In the genomic region with DNA sequence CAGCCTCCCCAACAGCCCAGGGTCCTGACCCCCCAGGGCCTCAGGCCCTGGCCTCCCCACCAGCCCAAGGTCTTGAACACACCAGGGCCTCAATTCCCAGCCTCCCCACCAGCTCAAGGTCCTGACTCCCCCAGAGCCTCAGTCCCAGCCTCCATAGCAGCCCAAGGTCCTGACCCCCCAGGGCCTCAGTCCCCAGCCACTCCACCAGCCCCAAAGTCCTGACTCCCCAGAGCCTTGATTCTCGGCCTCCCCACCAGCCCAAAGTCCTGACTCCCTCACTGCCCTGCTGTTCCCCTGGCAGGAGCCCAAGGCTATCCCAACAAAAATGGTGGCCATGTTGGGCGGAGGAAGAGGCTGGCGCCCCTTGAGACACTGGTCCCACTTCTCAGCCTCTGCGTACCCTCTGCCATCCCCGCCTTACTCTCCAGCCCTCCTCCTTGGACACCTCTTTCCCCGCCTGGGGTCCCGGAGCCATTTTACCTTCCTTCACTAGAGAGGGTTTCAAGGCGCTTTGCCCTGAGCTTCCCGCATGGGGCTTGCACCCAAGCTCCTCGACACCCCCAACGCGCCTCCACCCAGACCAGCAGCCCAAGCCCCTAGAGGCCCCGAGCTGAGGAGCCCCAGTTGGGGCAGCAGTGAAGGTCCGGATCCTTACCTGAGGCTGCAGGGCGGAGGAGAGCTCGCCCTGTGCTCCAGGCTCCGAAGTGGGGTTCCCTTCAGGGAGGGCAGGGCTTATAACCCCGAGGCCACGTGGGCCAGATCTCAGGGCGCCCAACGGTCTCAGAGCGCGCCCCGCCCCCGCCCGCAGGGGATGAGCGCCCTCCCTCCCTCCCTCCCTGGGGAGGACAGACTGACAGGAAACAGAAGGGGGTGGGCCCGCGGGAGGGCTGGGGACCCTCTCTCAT, we compare ENCODE assay signal across 8 cellular contexts. TPM values are rescaled to one million over a fixed set of nuclear protein-coding genes. Genes with fewer than 3 reads are reported as not detected.
DNase-seq lines count a peak whose midpoint lies in the region; ATAC-seq and TF ChIP-seq lines count a peak whose summit lies in the region.

No MANE protein-coding gene starts in this region.

- no peak overlapping the region for H4K5ac ChIP-seq in H9 (ENCODE audit: insufficient read length, low read depth, low read length)

- H3K27me3 Mint-ChIP-seq in H9 (ENCODE audit: low read depth) (peaks cover 11% of the 10 kb centered on the region), neural progenitor cell (ENCODE audit: insufficient read depth, low read depth) (peaks cover 10% of the 10 kb centered on the region)
- H3K27me3 Mint-ChIP-seq in activated naive CD8-positive, alpha-beta T cell treated with anti-CD3 and anti-CD28 coated beads, Interleukin-2, amount 10 ng/mL, durations not matched to agents 7 days and 5 days: no peaks in the 10 kb centered on the region
- no peaks in the 10 kb centered on the region for H3K27me3 Mint-ChIP-seq in stimulated activated naive CD8-positive, alpha-beta T cell treated with anti-CD3 and anti-CD28 coated beads, Interleukin-15, Interleukin-2, amounts not matched to agents 100 ng/mL and 50 ng/mL, for 24 hours

- no peak overlapping the region for H2BK15ac ChIP-seq in H9 (ENCODE audit: low read depth, low read length)

- H3K79me1 ChIP-seq in H9 (ENCODE audit: insufficient read depth, low read depth, low read length, poor library complexity, severe bottlenecking): no peaks in the 10 kb centered on the region

- H2BK120ac ChIP-seq in H9 (ENCODE audit: low read depth, low read length, poor library complexity, severe bottlenecking): no peak overlapping the region

- H3K9ac ChIP-seq in H9 (ENCODE audit: extremely low read depth, insufficient read length, low read length): no peak overlapping the region
- no peak overlapping the region for H3K9ac ChIP-seq in neural progenitor cell

- peak overlapping the region; percentile 2 for H3K18ac ChIP-seq in H9 (ENCODE audit: insufficient read length, low read depth, low read length)

- H3K23me2 ChIP-seq in H9 (ENCODE audit: insufficient read length, low read depth, low read length, poor library complexity, severe bottlenecking): no peaks in the 10 kb centered on the region

- H2AK5ac ChIP-seq in H9 (ENCODE audit: insufficient read length, low read length): no peak overlapping the region

- H3K4me1 Mint-ChIP-seq in H9: peaks cover 38 to 51% of the 10 kb centered on the region in 2 experiments
- peaks cover 55% of the 10 kb centered on the region for H3K4me1 Mint-ChIP-seq in activated naive CD8-positive, alpha-beta T cell treated with anti-CD3 and anti-CD28 coated beads, Interleukin-2, amount 10 ng/mL, durations not matched to agents 7 days and 5 days
- H3K4me1 Mint-ChIP-seq in stimulated activated naive CD8-positive, alpha-beta T cell treated with anti-CD3 and anti-CD28 coated beads, Interleukin-15, Interleukin-2, amounts not matched to agents 100 ng/mL and 50 ng/mL, for 24 hours (ENCODE audit: low read depth): peaks cover 78% of the 10 kb centered on the region
- peaks cover 43% of the 10 kb centered on the region for H3K4me1 Mint-ChIP-seq in neural progenitor cell

- no peaks in the 10 kb centered on the region for H3K27me3 ChIP-seq in H9 (ENCODE audit: insufficient read depth, low read length)
- H3K27me3 ChIP-seq in muscle layer of duodenum (ENCODE audit: low read depth, low read length): no peaks in the 10 kb centered on the region
- peaks cover 23% of the 10 kb centered on the region for H3K27me3 ChIP-seq in HAP-1 (ENCODE audit: low read depth)
- no peaks in the 10 kb centered on the region for H3K27me3 ChIP-seq in neural progenitor cell

- H3K9me3 Mint-ChIP-seq in H9 (no peaks in the 10 kb centered on the region), neural progenitor cell (peaks cover 2% of the 10 kb centered on the region)
- no peaks in the 10 kb centered on the region for H3K9me3 Mint-ChIP-seq in activated naive CD8-positive, alpha-beta T cell treated with anti-CD3 and anti-CD28 coated beads, Interleukin-2, amount 10 ng/mL, durations not matched to agents 7 days and 5 days
- no peaks in the 10 kb centered on the region for H3K9me3 Mint-ChIP-seq in stimulated activated naive CD8-positive, alpha-beta T cell treated with anti-CD3 and anti-CD28 coated beads, Interleukin-15, Interleukin-2, amounts not matched to agents 100 ng/mL and 50 ng/mL, for 24 hours

- no peaks in the 10 kb centered on the region for H3K9me3 ChIP-seq in H9 (ENCODE audit: control insufficient read depth, low read depth, low read length)
- no peaks in the 10 kb centered on the region for H3K9me3 ChIP-seq in muscle layer of duodenum (ENCODE audit: control insufficient read depth in 1 of 2, low read length in 2 of 2)
- no peaks in the 10 kb centered on the region for H3K9me3 ChIP-seq in HAP-1
- no peaks in the 10 kb centered on the region for H3K9me3 ChIP-seq in neural progenitor cell (ENCODE audit: low read depth)

- H3K4me3 ChIP-seq in muscle layer of duodenum (ENCODE audit: low read depth in 1 of 2, low read length in 2 of 2) (peak overlapping the region; percentile 65), HAP-1 (no peak overlapping the region), neural progenitor cell (no peak overlapping the region)

- H4K20me1 ChIP-seq in H9 (ENCODE audit: control insufficient read depth, insufficient read depth, insufficient read length): no peaks in the 10 kb centered on the region
- no peaks in the 10 kb centered on the region for H4K20me1 ChIP-seq in neural progenitor cell (ENCODE audit: low read depth)

- H2AFZ ChIP-seq in H9 (ENCODE audit: low read length) (no peak overlapping the region), neural progenitor cell (replicated peaks) (no peak overlapping the region)

- POLR2A ChIA-PET in activated naive CD8-positive, alpha-beta T cell treated with anti-CD3 and anti-CD28 coated beads, Interleukin-2, amount 10 ng/mL, durations not matched to agents 7 days and 5 days (lab: Charles Lee): interaction anchor here (0.7 to 25.9 kb wide), 12 partner anchors 6 to 250 kb away, joined by 3 to 2283 read pairs (median 4); a partner anchor contains a TSS

- in situ Hi-C loops in HAP-1 (cut with MboI; ENCODE audit: low sequenced_read_pairs): no loop called here

- peak overlapping the region; percentile 17; the same call in 1 of the 2 replicates for H3K14ac ChIP-seq in H9 (ENCODE audit: insufficient read depth, low read length)

- H3K27ac Mint-ChIP-seq in H9 (peak overlapping the region in 2 of 3 experiments; percentile 28 to 87; a peak in 2 of 7 replicates), neural progenitor cell (no peak overlapping the region)
- H3K27ac Mint-ChIP-seq in activated naive CD8-positive, alpha-beta T cell treated with anti-CD3 and anti-CD28 coated beads, Interleukin-2, amount 10 ng/mL, durations not matched to agents 7 days and 5 days: peak overlapping the region; percentile 97
- peak overlapping the region; percentile 99 for H3K27ac Mint-ChIP-seq in stimulated activated naive CD8-positive, alpha-beta T cell treated with anti-CD3 and anti-CD28 coated beads, Interleukin-15, Interleukin-2, amounts not matched to agents 100 ng/mL and 50 ng/mL, for 24 hours

- H3K23ac ChIP-seq in H9 (ENCODE audit: insufficient read length, low read depth, low read length): no peak overlapping the region

- no peak overlapping the region for H3T11ph ChIP-seq in H9 (ENCODE audit: low read length)

- peak overlapping the region; percentile 21 for H4K91ac ChIP-seq in H9 (ENCODE audit: insufficient read length, low read depth, low read length)

- no peaks in the 10 kb centered on the region for H3K36me3 Mint-ChIP-seq in H9 (ENCODE audit: insufficient read depth in 1 of 3, low read depth in 3 of 3)
- H3K36me3 Mint-ChIP-seq in activated naive CD8-positive, alpha-beta T cell treated with anti-CD3 and anti-CD28 coated beads, Interleukin-2, amount 10 ng/mL, durations not matched to agents 7 days and 5 days: peaks cover 48% of the 10 kb centered on the region
- H3K36me3 Mint-ChIP-seq in stimulated activated naive CD8-positive, alpha-beta T cell treated with anti-CD3 and anti-CD28 coated beads, Interleukin-15, Interleukin-2, amounts not matched to agents 100 ng/mL and 50 ng/mL, for 24 hours (ENCODE audit: low read depth): peaks cover 43% of the 10 kb centered on the region
- H3K36me3 Mint-ChIP-seq in neural progenitor cell: no peaks in the 10 kb centered on the region

- H3K4me3 Mint-ChIP-seq in H9 (no peak overlapping the region), neural progenitor cell (no peak overlapping the region)
- H3K4me3 Mint-ChIP-seq in activated naive CD8-positive, alpha-beta T cell treated with anti-CD3 and anti-CD28 coated beads, Interleukin-2, amount 10 ng/mL, durations not matched to agents 7 days and 5 days: peak overlapping the region; percentile 93
- H3K4me3 Mint-ChIP-seq in stimulated activated naive CD8-positive, alpha-beta T cell treated with anti-CD3 and anti-CD28 coated beads, Interleukin-15, Interleukin-2, amounts not matched to agents 100 ng/mL and 50 ng/mL, for 24 hours: peak overlapping the region; percentile 92

- H3K27ac ChIP-seq in H9 (ENCODE audit: insufficient read length, low read depth, low read length) (no peak overlapping the region), muscle layer of duodenum (ENCODE audit: low read length) (peak overlapping the region; percentile 69), neural progenitor cell (no peak overlapping the region)

- no CpG with 5 or more reads among the region's 29 CpGs for WGBS in H9 (ENCODE audit: extremely low coverage, insufficient read length, low lambda C conversion rate)

- H3K4me1 ChIP-seq in H9 (ENCODE audit: insufficient read depth, low read length): peaks cover 6% of the 10 kb centered on the region; the same call in 1 of the 2 replicates
- peaks cover 17% of the 10 kb centered on the region in 2 donors for H3K4me1 ChIP-seq in muscle layer of duodenum (ENCODE audit: control insufficient read depth in 1 of 2, insufficient read depth in 2 of 2, low read length in 2 of 2)
- H3K4me1 ChIP-seq in HAP-1: no peaks in the 10 kb centered on the region
- H3K4me1 ChIP-seq in neural progenitor cell: peaks cover 16% of the 10 kb centered on the region

- no peak overlapping the region for H3K4me2 ChIP-seq in H9 (ENCODE audit: insufficient read depth, insufficient read length, low read length)
- H3K4me2 ChIP-seq in neural progenitor cell: no peak overlapping the region

- peak; percentile 14 for ATAC-seq in activated naive CD8-positive, alpha-beta T cell treated with anti-CD3 and anti-CD28 coated beads, Interleukin-2, amount 10 ng/mL, durations not matched to agents 7 days and 5 days (ENCODE audit: low read depth)

- H3K36me3 ChIP-seq in muscle layer of duodenum (ENCODE audit: control insufficient read depth in 1 of 2, insufficient read depth in 2 of 2, low read length in 2 of 2) (no peaks in the 10 kb centered on the region), HAP-1 (replicated peaks) (no peaks in the 10 kb centered on the region), neural progenitor cell (no peaks in the 10 kb centered on the region)

- no peak overlapping the region for H3K56ac ChIP-seq in H9 (ENCODE audit: insufficient read length, low read depth, low read length)

- H2BK5ac ChIP-seq in H9 (ENCODE audit: insufficient read length, low read length): no peak overlapping the region

- H3K79me2 ChIP-seq in H9 (ENCODE audit: insufficient read depth, low read length) (no peaks in the 10 kb centered on the region), neural progenitor cell (ENCODE audit: low read depth) (no peaks in the 10 kb centered on the region)

- peak overlapping the region; percentile 26 for H2BK12ac ChIP-seq in H9 (ENCODE audit: insufficient read length, low read depth, low read length)

- TF ChIP-seq CTCF in H9 (conservative IDR thresholded peaks at IDR 0.05) (no peak), neural progenitor cell (IDR thresholded peaks at IDR 0.05) (no peak)

- H4K8ac ChIP-seq in H9 (replicated peaks; ENCODE audit: insufficient read length, low read depth, low read length): no peak overlapping the region

- DNase-seq in H9 (peak; percentile 33), T-helper 1 cell (peak; percentile 74 to 98 (median 78)), HAP-1 (ENCODE audit: low spot score in 2 of 2) (no peak), neural progenitor cell (ENCODE audit: low spot score) (no peak), occipital lobe (lab: John Stamatoyannopoulos, UW) (no peak)
- DNase-seq in activated naive CD8-positive, alpha-beta T cell treated with anti-CD3 and anti-CD28 coated beads, Interleukin-2, amount 10 ng/mL, durations not matched to agents 7 days and 5 days: peak; percentile 96

- peak overlapping the region; percentile 62 for H2BK20ac ChIP-seq in H9 (ENCODE audit: low read depth, low read length, poor library complexity, severe bottlenecking)

- peak overlapping the region; percentile 12; the same call in 1 of the 2 replicates for H3K4ac ChIP-seq in H9 (ENCODE audit: low read depth, low read length)

- H3F3A ChIP-seq in neural progenitor cell (ENCODE audit: low read depth): peaks cover 8% of the 10 kb centered on the region

RNA-seq across cellular contexts. Expression of a gene that starts 3.5 kb away (rescaled TPM):
- total RNA-seq in H9 (2021) (17.3 and 19.0 TPM in 2 replicates), neural progenitor cell (ENCODE audit: low replicate concordance) (13.8 and 48.7 TPM in 2 replicates), occipital lobe (30.1 TPM)
- 10 to 100 TPM; 70.6 to 77.7 TPM for total RNA-seq in activated naive CD8-positive, alpha-beta T cell treated with anti-CD3 and anti-CD28 coated beads, Interleukin-2, amount 10 ng/mL, durations not matched to agents 7 days and 5 days

RNA-seq across cellular contexts. Expression of a gene that starts 19.9 kb away (rescaled TPM):
- total RNA-seq in H9 (2021) (107 and 109 TPM in 2 replicates), neural progenitor cell (ENCODE audit: low replicate concordance) (60.2 and 103 TPM in 2 replicates), occipital lobe (28.4 TPM)
- 10 to 100 TPM; 66.4 to 70.2 TPM for total RNA-seq in activated naive CD8-positive, alpha-beta T cell treated with anti-CD3 and anti-CD28 coated beads, Interleukin-2, amount 10 ng/mL, durations not matched to agents 7 days and 5 days

RNA-seq across cellular contexts. Expression of a gene that starts 51.3 kb away (rescaled TPM):
- total RNA-seq in H9 (2021): not detected in 2 replicates
- total RNA-seq in activated naive CD8-positive, alpha-beta T cell treated with anti-CD3 and anti-CD28 coated beads, Interleukin-2, amount 10 ng/mL, durations not matched to agents 7 days and 5 days: not detected
- total RNA-seq in neural progenitor cell (ENCODE audit: low replicate concordance): not detected in 2 replicates
- not detected for total RNA-seq in occipital lobe

Comparison
In these comparisons a context has a peak if more than half of its experiments do, and no peak if none do; other contexts are left out.
1. DNase-seq: peak in H9 (single experiment), T-helper 1 cell (5 of 5) and activated naive CD8-positive, alpha-beta T cell treated with anti-CD3 and anti-CD28 coated beads, Interleukin-2, amount 10 ng/mL, durations not matched to agents 7 days and 5 days (single experiment); none in HAP-1 (0 of 2), neural progenitor cell (single experiment) and occipital lobe (single experiment).
2. H3K4me3 Mint-ChIP-seq: peak in activated naive CD8-positive, alpha-beta T cell treated with anti-CD3 and anti-CD28 coated beads, Interleukin-2, amount 10 ng/mL, durations not matched to agents 7 days and 5 days (single experiment) and stimulated activated naive CD8-positive, alpha-beta T cell treated with anti-CD3 and anti-CD28 coated beads, Interleukin-15, Interleukin-2, amounts not matched to agents 100 ng/mL and 50 ng/mL, for 24 hours (single experiment); none in H9 (0 of 2) and neural progenitor cell (single experiment).
3. H3K4me3 ChIP-seq: peak in muscle layer of duodenum (2 of 2); none in HAP-1 (single experiment) and neural progenitor cell (single experiment).